In genomic region chr9:20684035-20684864, GRCh38 we compare ENCODE assay signal across 1 cellular context.
A peak's percentile ranks its signal among the peaks of the same experiment; 100 is the strongest.
TF ChIP-seq lines count a peak whose summit lies in the region.

Gene FOCAD (plus strand): TSS chr9:20684259. CDS start chr9:20715354, 31,095 bp downstream.

TF ChIP-seq in WTC11, 78 proteins besides CTCF, POLR2A, EP300 and RAD21 (continued from another document and continues in another):
- TF ChIP-seq PRDM15 (CRISPR knock-in tag; IDR thresholded peaks at IDR 0.05) (no peak), ZNF121 (CRISPR knock-in tag; IDR thresholded peaks at IDR 0.05) (peak; percentile 66; the same call in 1 of the 2 replicates), ELF4 (CRISPR knock-in tag; IDR thresholded peaks at IDR 0.05; ENCODE audit: low read depth) (no peak), CREB1 (CRISPR knock-in tag; IDR thresholded peaks at IDR 0.05) (no peak), ZNF263 (CRISPR knock-in tag; IDR thresholded peaks at IDR 0.05; ENCODE audit: low read depth) (no peak), NFATC4 (CRISPR knock-in tag; IDR thresholded peaks at IDR 0.05) (no peak; the same call in 1 of the 2 replicates), HMGXB4 (CRISPR knock-in tag; IDR thresholded peaks at IDR 0.05) (peak; percentile 93; the same call in 1 of the 2 replicates), USF2 (CRISPR knock-in tag; IDR thresholded peaks at IDR 0.05) (peak; percentile 52), EMX1 (CRISPR knock-in tag; IDR thresholded peaks at IDR 0.05) (peak; percentile 77), ESRRA (CRISPR knock-in tag; IDR thresholded peaks at IDR 0.05; ENCODE audit: borderline replicate concordance) (peak; percentile 76; the same call in 1 of the 2 replicates), OVOL2 (CRISPR knock-in tag; IDR thresholded peaks at IDR 0.05; ENCODE audit: borderline replicate concordance) (no peak), ZNF532 (CRISPR knock-in tag; IDR thresholded peaks at IDR 0.05; ENCODE audit: borderline replicate concordance) (no peak), FOXP1 (CRISPR knock-in tag; IDR thresholded peaks at IDR 0.05; ENCODE audit: borderline replicate concordance) (peak; percentile 96), E2F4 (CRISPR knock-in tag; IDR thresholded peaks at IDR 0.05; ENCODE audit: borderline replicate concordance, low read depth) (peak; percentile 79), ATF1 (CRISPR knock-in tag; IDR thresholded peaks at IDR 0.05) (no peak), ATF2 (CRISPR knock-in tag; IDR thresholded peaks at IDR 0.05; ENCODE audit: borderline replicate concordance, low read depth) (no peak), RORB (CRISPR knock-in tag; IDR thresholded peaks at IDR 0.05) (no peak), CREM (CRISPR knock-in tag; IDR thresholded peaks at IDR 0.05) (peak; percentile 59), CBFB (CRISPR knock-in tag; IDR thresholded peaks at IDR 0.05; ENCODE audit: low read depth) (0 out of 2 replicates have a peak, but pooled peaks have one; percentile 60), ZNF671 (CRISPR knock-in tag; IDR thresholded peaks at IDR 0.05) (no peak), PRRX2 (CRISPR knock-in tag; IDR thresholded peaks at IDR 0.05) (peak; percentile 82; the same call in 1 of the 2 replicates), NR2C2 (CRISPR knock-in tag; IDR thresholded peaks at IDR 0.05) (no peak), ZNF416 (CRISPR knock-in tag; IDR thresholded peaks at IDR 0.05) (peak; percentile 71; the same call in 1 of the 2 replicates), FOXJ3 (CRISPR knock-in tag; IDR thresholded peaks at IDR 0.05; ENCODE audit: borderline replicate concordance) (no peak), SP1 (CRISPR knock-in tag; conservative IDR thresholded peaks at IDR 0.05) (peak; percentile 93), TEAD4 (CRISPR knock-in tag; IDR thresholded peaks at IDR 0.05) (no peak), GTF2I (CRISPR knock-in tag; conservative IDR thresholded peaks at IDR 0.05) (no peak), IRF1 (CRISPR knock-in tag; IDR thresholded peaks at IDR 0.05) (0 out of 2 replicates have a peak, but pooled peaks have one; percentile 46), TP53 (CRISPR knock-in tag; IDR thresholded peaks at IDR 0.05) (peak; percentile 93), ZBTB21 (CRISPR knock-in tag; IDR thresholded peaks at IDR 0.05; ENCODE audit: borderline replicate concordance) (peak; percentile 63), ZNF232 (CRISPR knock-in tag; IDR thresholded peaks at IDR 0.05) (peak; percentile 76; the same call in 1 of the 2 replicates), ZNF396 (CRISPR knock-in tag; IDR thresholded peaks at IDR 0.05; ENCODE audit: borderline replicate concordance) (no peak), RELA (CRISPR knock-in tag; IDR thresholded peaks at IDR 0.05; ENCODE audit: borderline replicate concordance) (no peak), NFE2L1 (CRISPR knock-in tag; IDR thresholded peaks at IDR 0.05) (peak; percentile 60), FOXP4 (CRISPR knock-in tag; IDR thresholded peaks at IDR 0.05) (peak; percentile 63; the same call in 1 of the 2 replicates), SMAD3 (CRISPR knock-in tag; IDR thresholded peaks at IDR 0.05; ENCODE audit: borderline replicate concordance) (no peak), AFF4 (CRISPR knock-in tag; IDR thresholded peaks at IDR 0.05; ENCODE audit: borderline replicate concordance) (no peak; the same call in 1 of the 2 replicates)
